Comparison of ENCODE assay signal across 12 cellular contexts in the genomic region with DNA sequence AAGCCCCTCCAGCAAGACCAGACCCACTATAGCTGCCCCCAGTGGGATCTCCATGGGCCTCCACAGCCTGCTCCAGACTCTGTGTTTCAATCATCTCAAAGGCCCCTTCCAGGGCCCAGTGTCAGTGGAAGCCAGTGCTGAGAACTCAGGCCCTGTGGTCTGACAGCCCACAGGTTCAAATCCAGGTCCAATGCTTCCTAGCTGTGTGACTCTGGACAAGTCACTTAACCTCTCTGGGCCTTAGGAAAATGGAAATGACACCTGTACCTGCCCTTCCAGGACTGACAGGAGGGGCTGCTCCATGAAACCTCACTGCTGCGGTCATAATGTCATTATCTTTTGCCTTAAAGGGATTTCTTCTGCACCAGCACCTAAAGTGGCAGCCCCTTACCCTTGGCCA.
DNase-seq lines count a peak whose midpoint lies in the region; ATAC-seq, FAIRE-seq and TF ChIP-seq lines count a peak whose summit lies in the region.
"Had no signal": no experiment of that assay in that cellular context is flagged by ENCODE, and none has a peak within 500 bp of the region (broad histone marks: within the 10 kb centered on the region; RNA-seq: fewer than 3 reads in every experiment).

No MANE protein-coding gene starts in this region.

- DNase-seq in A549 (ENCODE audit: low read depth in 1 of 2, low spot score in 1 of 2) (no peak), DND-41 (no peak), mesenchymal stem cell (no peak), putamen (ENCODE audit: low spot score) (no peak), D341Med (ENCODE audit: low spot score) (no peak), caudate nucleus (lab: John Stamatoyannopoulos, UW) (no peak), NCI-H2227 (lab: John Stamatoyannopoulos, UW; ENCODE audit: unreplicated experiment) (no peak)
- DNase-seq in activated CD8-positive, alpha-beta T cell treated with anti-CD3 and anti-CD28 coated beads for 36 hours = no peak
- DNase-seq: MM.1S had no signal

- peak overlapping the region in 1 of 2 experiments; percentile 87 for H3K4ac ChIP-seq in mesenchymal stem cell (ENCODE audit: low read depth in 1 of 2, low read length in 2 of 2)

- H2BK12ac ChIP-seq in mesenchymal stem cell (ENCODE audit: low read length in 2 of 2) = peak overlapping the region; percentile 6 to 94

- H3K4me2 ChIP-seq in A549 (no peak overlapping the region), DND-41 (ENCODE audit: insufficient read depth, low read length) (peak overlapping the region; percentile 67), mesenchymal stem cell (ENCODE audit: low read length, poor library complexity, severe bottlenecking) (no peak overlapping the region)

- H3K18ac ChIP-seq in mesenchymal stem cell (ENCODE audit: low read depth in 1 of 2, low read length in 2 of 2) = peak overlapping the region; percentile 68 to 98

- H2AK5ac ChIP-seq in mesenchymal stem cell (ENCODE audit: low read length, severe bottlenecking) = peak overlapping the region; percentile 28

- H4K8ac ChIP-seq in mesenchymal stem cell (ENCODE audit: low read length) = peak overlapping the region; percentile 66

- H2BK15ac ChIP-seq in mesenchymal stem cell (ENCODE audit: low read depth, poor library complexity, severe bottlenecking) = no peak overlapping the region

- peaks cover 34% of the 10 kb centered on the region for H3K4me1 Mint-ChIP-seq in activated CD8-positive, alpha-beta T cell treated with anti-CD3 and anti-CD28 coated beads for 36 hours (ENCODE audit: low read depth)

- H4K91ac ChIP-seq in mesenchymal stem cell (ENCODE audit: low read length) = peak overlapping the region; percentile 96

- ATAC-seq in A549 = no peak
- ATAC-seq in DND-41 (ENCODE audit: insufficient read depth, low read depth) = no peak
- ATAC-seq in activated CD8-positive, alpha-beta T cell treated with anti-CD3 and anti-CD28 coated beads for 36 hours = no peak

- peak overlapping the region; percentile 76 for H3K27ac Mint-ChIP-seq in activated CD8-positive, alpha-beta T cell treated with anti-CD3 and anti-CD28 coated beads for 36 hours

- POLR2A ChIA-PET in A549 (lab: Yijun Ruan, JAX) = no interaction called here
- POLR2A ChIA-PET in activated CD8-positive, alpha-beta T cell treated with anti-CD3 and anti-CD28 coated beads for 36 hours (lab: Charles Lee) = interaction anchor here (1.4 to 1.6 kb wide), 2 partner anchors 11 to 28 kb away, joined by 3 to 9 read pairs; no protein-coding TSS in a partner anchor

- no peak for TF ChIP-seq EP300 in A549 (IDR thresholded peaks at IDR 0.05)

- peak overlapping the region in 1 of 2 experiments; percentile 53 for H3K14ac ChIP-seq in mesenchymal stem cell (ENCODE audit: low read length in 2 of 2)

- H3K27me3 ChIP-seq in DND-41 (ENCODE audit: insufficient read depth, low read length, poor library complexity) = no peaks in the 10 kb centered on the region
- H3K27me3 ChIP-seq in mesenchymal stem cell (ENCODE audit: control insufficient read depth in 1 of 2, insufficient read depth in 1 of 2, low read length in 2 of 2) = no peaks in the 10 kb centered on the region
- H3K27me3 ChIP-seq: cardiac muscle cell had no signal

- H2BK120ac ChIP-seq in mesenchymal stem cell (ENCODE audit: low read depth, low read length) = peak overlapping the region; percentile 87

- 100% methylated on average over 1 of the region's 1 CpG for whole genome bisulfite sequencing in A549 (ENCODE audit: missing lambda C conversion rate)
- 94% methylated on average over 1 of the region's 1 CpG for WGBS in mesenchymal stem cell

- no peak for FAIRE-seq in A549 (lab: Jason Lieb, UNC)

- H3K4me3 ChIP-seq in A549 (no peak overlapping the region), DND-41 (ENCODE audit: low read depth in 1 of 2, low read length in 2 of 2) (peak overlapping the region in 1 of 2 experiments; percentile 35; a peak in 1 of 4 replicates), mesenchymal stem cell (ENCODE audit: insufficient read depth in 1 of 2, low read depth in 1 of 2, low read length in 2 of 2) (no peak overlapping the region)
- H3K4me3 ChIP-seq: cardiac muscle cell, prostate gland had no signal

- CTCF ChIA-PET in A549 (lab: Yijun Ruan, JAX) = interaction anchor here (0.6 to 1.3 kb wide), 2 partner anchors 303 to 394 kb away, joined by 3 to 4 read pairs; no protein-coding TSS in a partner anchor
- CTCF ChIA-PET in activated CD8-positive, alpha-beta T cell treated with anti-CD3 and anti-CD28 coated beads for 36 hours (lab: Charles Lee) = interaction anchor here (1.1 to 2.1 kb wide), 6 partner anchors 12 to 306 kb away, joined by 3 to 9 read pairs (median 5); no protein-coding TSS in a partner anchor

- H3K27ac ChIP-seq in A549 = no peak overlapping the region
- H3K27ac ChIP-seq in DND-41 (ENCODE audit: low read length) = peak overlapping the region; percentile 72
- peak overlapping the region; percentile 80 for H3K27ac ChIP-seq in mesenchymal stem cell (ENCODE audit: low read length, poor library complexity, severe bottlenecking)
- H3K27ac ChIP-seq in caudate nucleus (ENCODE audit: low read depth, low read length) = no peak overlapping the region
- H3K27ac ChIP-seq: C4-2B, cardiac muscle cell, prostate gland had no signal

- H4K20me1 ChIP-seq in DND-41 (ENCODE audit: insufficient read depth, low read length) = peaks cover 65% of the 10 kb centered on the region

- TF ChIP-seq RAD21 in A549 (conservative IDR thresholded peaks at IDR 0.05 in 1 of 2, IDR thresholded peaks at IDR 0.05 in 1 of 2) = no peak

- peaks cover 72% of the 10 kb centered on the region for H3K36me3 ChIP-seq in DND-41 (ENCODE audit: insufficient read depth, low read length)
- H3K36me3 ChIP-seq in mesenchymal stem cell (ENCODE audit: control insufficient read depth in 1 of 2, insufficient read depth in 2 of 2, low read depth in 1 of 2, low read length in 2 of 2) = peaks cover 63 to 71% of the 10 kb centered on the region in 2 experiments

- H3K4me1 ChIP-seq in A549 (no peaks in the 10 kb centered on the region), DND-41 (ENCODE audit: insufficient read depth, low read length) (peaks cover 23% of the 10 kb centered on the region), mesenchymal stem cell (ENCODE audit: control insufficient read depth, insufficient read depth, low read depth, low read length) (peaks cover 49% of the 10 kb centered on the region)
- H3K4me1 ChIP-seq: prostate gland had no signal

- intact Hi-C loops in activated CD8-positive, alpha-beta T cell treated with anti-CD3 and anti-CD28 coated beads for 36 hours (cut with micrococcal nuclease) = no loop called here

- no peak for TF ChIP-seq POLR2A in A549 (IDR thresholded peaks at IDR 0.05; ENCODE audit: low read length)

- TF ChIP-seq CTCF in A549 (IDR thresholded peaks at IDR 0.05) = no peak
- TF ChIP-seq CTCF in DND-41 (IDR thresholded peaks at IDR 0.05; ENCODE audit: borderline replicate concordance, extremely low read depth, low read length, poor library complexity, severe bottlenecking) = no peak
- no peak for TF ChIP-seq CTCF in activated CD8-positive, alpha-beta T cell treated with anti-CD3 and anti-CD28 coated beads for 36 hours (IDR thresholded peaks at IDR 0.05)

- H3K9ac ChIP-seq in DND-41 (ENCODE audit: low read depth, low read length) = peak overlapping the region; percentile 37; the same call in 1 of the 2 replicates
- H3K9ac ChIP-seq in mesenchymal stem cell (ENCODE audit: low read length) = no peak overlapping the region

- peak overlapping the region in 1 of 2 experiments; percentile 50 for H3K23ac ChIP-seq in mesenchymal stem cell (ENCODE audit: low read length in 2 of 2)

- peak overlapping the region; percentile 59 for H2BK5ac ChIP-seq in mesenchymal stem cell (ENCODE audit: low read depth, low read length, poor library complexity, severe bottlenecking)

- peaks cover 38% of the 10 kb centered on the region for H3K79me2 ChIP-seq in DND-41 (ENCODE audit: insufficient read depth, low read length)

- peaks cover 22% of the 10 kb centered on the region for H3K9me3 Mint-ChIP-seq in activated CD8-positive, alpha-beta T cell treated with anti-CD3 and anti-CD28 coated beads for 36 hours

- H3K4me3 Mint-ChIP-seq in activated CD8-positive, alpha-beta T cell treated with anti-CD3 and anti-CD28 coated beads for 36 hours = peak overlapping the region; percentile 52

- H3K9me3 ChIP-seq in A549 (peaks cover 25% of the 10 kb centered on the region), DND-41 (ENCODE audit: insufficient read depth, low read length, severe bottlenecking) (peaks cover 7% of the 10 kb centered on the region), mesenchymal stem cell (ENCODE audit: control insufficient read depth, low read length) (peaks cover 22% of the 10 kb centered on the region)
- H3K9me3 ChIP-seq: prostate gland had no signal

- H3K79me1 ChIP-seq in mesenchymal stem cell (replicated peaks; ENCODE audit: low read length, poor library complexity, severe bottlenecking) = peaks cover 35% of the 10 kb centered on the region

- no peaks in the 10 kb centered on the region for H3K27me3 Mint-ChIP-seq in activated CD8-positive, alpha-beta T cell treated with anti-CD3 and anti-CD28 coated beads for 36 hours

- H2AFZ ChIP-seq in DND-41 (ENCODE audit: low read depth, low read length) (no peak overlapping the region), mesenchymal stem cell (ENCODE audit: low read depth, low read length) (no peak overlapping the region)

- peaks cover 54% of the 10 kb centered on the region for H3K36me3 Mint-ChIP-seq in activated CD8-positive, alpha-beta T cell treated with anti-CD3 and anti-CD28 coated beads for 36 hours (ENCODE audit: low read depth)

TF ChIP-seq in A549, 52 proteins besides CTCF, POLR2A, EP300 and RAD21:
- TF ChIP-seq HDAC2 (IDR thresholded peaks at IDR 0.05) (peak; percentile 43), ZFP36 (IDR thresholded peaks at IDR 0.05; ENCODE audit: borderline replicate concordance, partially characterized antibody) (peak; percentile 53), KDM1A (IDR thresholded peaks at IDR 0.05; ENCODE audit: low read depth) (peak; percentile 87)
- TF ChIP-seq, protein P1, sequence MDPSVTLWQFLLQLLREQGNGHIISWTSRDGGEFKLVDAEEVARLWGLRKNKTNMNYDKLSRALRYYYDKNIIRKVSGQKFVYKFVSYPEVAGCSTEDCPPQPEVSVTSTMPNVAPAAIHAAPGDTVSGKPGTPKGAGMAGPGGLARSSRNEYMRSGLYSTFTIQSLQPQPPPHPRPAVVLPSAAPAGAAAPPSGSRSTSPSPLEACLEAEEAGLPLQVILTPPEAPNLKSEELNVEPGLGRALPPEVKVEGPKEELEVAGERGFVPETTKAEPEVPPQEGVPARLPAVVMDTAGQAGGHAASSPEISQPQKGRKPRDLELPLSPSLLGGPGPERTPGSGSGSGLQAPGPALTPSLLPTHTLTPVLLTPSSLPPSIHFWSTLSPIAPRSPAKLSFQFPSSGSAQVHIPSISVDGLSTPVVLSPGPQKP (IDR thresholded peaks at IDR 0.05; ENCODE audit: low read depth, low read length) = no peak

Comparison
In these comparisons a context has a peak if more than half of its experiments do, and no peak if none do; other contexts are left out.
1. H3K27ac ChIP-seq: peak in DND-41 (single experiment) and mesenchymal stem cell (single experiment); none in A549 (0 of 2) and caudate nucleus (single experiment).